11 cellular contexts compared by ENCODE assay signal in genomic region chr12:823043-823698, GRCh38.
A peak's percentile ranks its signal among the peaks of the same experiment; 100 is the strongest.
DNase-seq lines count a peak whose midpoint lies in the region; ATAC-seq lines count a peak whose summit lies in the region.
"Had no signal": no experiment of that assay in that cellular context is flagged by ENCODE, and none has a peak within 500 bp of the region (broad histone marks: within the 10 kb centered on the region; RNA-seq: fewer than 3 reads in every experiment).

No MANE protein-coding gene starts in this region.

- H3K9me3 Mint-ChIP-seq in activated naive CD8-positive, alpha-beta T cell (ENCODE audit: low read depth) = peaks cover 5% of the 10 kb centered on the region
- H3K9me3 Mint-ChIP-seq in activated naive CD8-positive, alpha-beta T cell treated with anti-CD3 and anti-CD28 coated beads, Interleukin-2, amount 50 U/mL, for 24 hours = peaks cover 7% of the 10 kb centered on the region
- peaks cover 5% of the 10 kb centered on the region for H3K9me3 Mint-ChIP-seq in stimulated activated memory B cell treated with anti-CD40 and anti-IgM and Interleukin-4, amounts not matched to agents 10 μg/mL and 1 μg/mL and 100 μg/mL, for 72 hours
- H3K9me3 Mint-ChIP-seq in activated T-cell treated with anti-CD3 and anti-CD28 coated beads, Interleukin-2, amount 50 U/mL, for 4 hours = peaks cover 7% of the 10 kb centered on the region

- H3K4me3 Mint-ChIP-seq in activated naive CD8-positive, alpha-beta T cell = no peak overlapping the region
- no peak overlapping the region for H3K4me3 Mint-ChIP-seq in activated naive CD8-positive, alpha-beta T cell treated with anti-CD3 and anti-CD28 coated beads, Interleukin-2, amount 50 U/mL, for 24 hours
- H3K4me3 Mint-ChIP-seq in stimulated activated memory B cell treated with anti-CD40 and anti-IgM and Interleukin-4, amounts not matched to agents 10 μg/mL and 1 μg/mL and 100 μg/mL, for 72 hours = no peak overlapping the region
- no peak overlapping the region for H3K4me3 Mint-ChIP-seq in activated T-cell treated with anti-CD3 and anti-CD28 coated beads, Interleukin-2, amount 50 U/mL, for 4 hours

- ATAC-seq in activated naive CD8-positive, alpha-beta T cell treated with anti-CD3 and anti-CD28 coated beads, Interleukin-2, amount 50 U/mL, for 24 hours = no peak
- ATAC-seq in HG02884 (IDR thresholded peaks at IDR 0.05; ENCODE audit: unreplicated experiment) = peak; percentile 81
- peak; percentile 95 for ATAC-seq in stimulated activated memory B cell treated with anti-CD40 and anti-IgM and Interleukin-4, amounts not matched to agents 10 μg/mL and 1 μg/mL and 100 μg/mL, for 72 hours
- ATAC-seq in activated T-cell treated with anti-CD3 and anti-CD28 coated beads, Interleukin-2, amount 50 U/mL, for 4 hours = no peak

- H3K36me3 Mint-ChIP-seq in activated naive CD8-positive, alpha-beta T cell = peaks cover 10% of the 10 kb centered on the region
- H3K36me3 Mint-ChIP-seq in activated naive CD8-positive, alpha-beta T cell treated with anti-CD3 and anti-CD28 coated beads, Interleukin-2, amount 50 U/mL, for 24 hours (ENCODE audit: low read depth) = peaks cover 41% of the 10 kb centered on the region
- peaks cover 36% of the 10 kb centered on the region for H3K36me3 Mint-ChIP-seq in stimulated activated memory B cell treated with anti-CD40 and anti-IgM and Interleukin-4, amounts not matched to agents 10 μg/mL and 1 μg/mL and 100 μg/mL, for 72 hours
- H3K36me3 Mint-ChIP-seq in activated T-cell treated with anti-CD3 and anti-CD28 coated beads, Interleukin-2, amount 50 U/mL, for 4 hours (ENCODE audit: insufficient read depth) = peaks cover 21% of the 10 kb centered on the region

- H3K4me1 Mint-ChIP-seq in activated naive CD8-positive, alpha-beta T cell (ENCODE audit: low read depth) = peaks cover 57% of the 10 kb centered on the region
- peaks cover 56% of the 10 kb centered on the region for H3K4me1 Mint-ChIP-seq in activated naive CD8-positive, alpha-beta T cell treated with anti-CD3 and anti-CD28 coated beads, Interleukin-2, amount 50 U/mL, for 24 hours
- peaks cover 44% of the 10 kb centered on the region for H3K4me1 Mint-ChIP-seq in stimulated activated memory B cell treated with anti-CD40 and anti-IgM and Interleukin-4, amounts not matched to agents 10 μg/mL and 1 μg/mL and 100 μg/mL, for 72 hours
- H3K4me1 Mint-ChIP-seq in activated T-cell treated with anti-CD3 and anti-CD28 coated beads, Interleukin-2, amount 50 U/mL, for 4 hours (ENCODE audit: low read depth) = peaks cover 58% of the 10 kb centered on the region

- peak overlapping the region; percentile 28 for H3K27ac Mint-ChIP-seq in activated naive CD8-positive, alpha-beta T cell
- no peak overlapping the region for H3K27ac Mint-ChIP-seq in activated naive CD8-positive, alpha-beta T cell treated with anti-CD3 and anti-CD28 coated beads, Interleukin-2, amount 50 U/mL, for 24 hours
- peak overlapping the region; percentile 14 for H3K27ac Mint-ChIP-seq in stimulated activated memory B cell treated with anti-CD40 and anti-IgM and Interleukin-4, amounts not matched to agents 10 μg/mL and 1 μg/mL and 100 μg/mL, for 72 hours

- DNase-seq in activated naive CD8-positive, alpha-beta T cell treated with anti-CD3 and anti-CD28 coated beads, Interleukin-2, amount 50 U/mL, for 24 hours = no peak
- DNase-seq in NOMO-1 treated with dmso at 0.1 percent for 144 hours (lab: John Stamatoyannopoulos, UW; ENCODE audit: unreplicated experiment) (peak; percentile 85), KG1 (lab: John Stamatoyannopoulos, UW) (no peak)
- DNase-seq in NK-92 treated with Interleukin-12 subunit alpha and Interleukin-12 subunit beta, amount 100 ng/mL, for 24 hours (lab: John Stamatoyannopoulos, UW) = no peak
- DNase-seq in activated T-cell treated with anti-CD3 and anti-CD28 coated beads, Interleukin-2, amount 50 U/mL, for 4 hours = no peak
- DNase-seq: aorta, heart right ventricle, sigmoid colon had no signal

- no peaks in the 10 kb centered on the region for H3K27me3 Mint-ChIP-seq in activated naive CD8-positive, alpha-beta T cell
- H3K27me3 Mint-ChIP-seq in activated naive CD8-positive, alpha-beta T cell treated with anti-CD3 and anti-CD28 coated beads, Interleukin-2, amount 50 U/mL, for 24 hours = no peaks in the 10 kb centered on the region
- no peaks in the 10 kb centered on the region for H3K27me3 Mint-ChIP-seq in stimulated activated memory B cell treated with anti-CD40 and anti-IgM and Interleukin-4, amounts not matched to agents 10 μg/mL and 1 μg/mL and 100 μg/mL, for 72 hours
- H3K27me3 Mint-ChIP-seq in activated T-cell treated with anti-CD3 and anti-CD28 coated beads, Interleukin-2, amount 50 U/mL, for 4 hours (ENCODE audit: low read depth) = no peaks in the 10 kb centered on the region

Comparison
In these comparisons a context has a peak if more than half of its experiments do, and no peak if none do; other contexts are left out.
1. ATAC-seq: peak in HG02884 (single experiment) and stimulated activated memory B cell treated with anti-CD40 and anti-IgM and Interleukin-4, amounts not matched to agents 10 μg/mL and 1 μg/mL and 100 μg/mL, for 72 hours (single experiment); none in activated naive CD8-positive, alpha-beta T cell treated with anti-CD3 and anti-CD28 coated beads, Interleukin-2, amount 50 U/mL, for 24 hours (single experiment) and activated T-cell treated with anti-CD3 and anti-CD28 coated beads, Interleukin-2, amount 50 U/mL, for 4 hours (0 of 2).